27 cellular contexts compared by ENCODE assay signal in the genomic region with DNA sequence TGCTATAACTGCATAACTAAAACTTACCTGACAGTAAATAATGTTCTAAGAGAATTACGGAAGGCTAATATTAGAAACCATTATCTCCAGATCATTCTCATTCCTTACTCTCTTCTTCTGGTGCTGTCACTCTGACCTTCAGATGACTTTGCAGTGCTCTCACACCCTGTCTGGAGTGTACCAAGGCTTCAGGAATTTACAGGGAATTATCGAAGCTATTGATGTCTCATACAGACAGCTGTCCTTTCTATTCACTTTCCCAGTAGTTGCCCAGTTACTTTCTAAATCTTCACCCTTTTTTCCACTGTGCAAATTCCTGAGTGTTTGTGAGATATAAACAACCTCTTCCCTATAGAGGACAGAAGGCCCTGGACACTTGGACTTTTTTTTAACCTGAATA.
"Had no signal": no experiment of that assay in that cellular context is flagged by ENCODE, and none has a peak within 500 bp of the region (broad histone marks: within the 10 kb centered on the region; RNA-seq: fewer than 3 reads in every experiment).

No MANE protein-coding gene starts in this region.

- H3K27me3 ChIP-seq: dorsolateral prefrontal cortex, gastrocnemius medialis, neural progenitor cell, sigmoid colon, spleen, transverse colon, vagina had no signal

- H3K4me3 ChIP-seq: dorsolateral prefrontal cortex, gastrocnemius medialis, lung, mucosa of descending colon, neural progenitor cell, psoas muscle, sigmoid colon, skin epidermis, spleen, thoracic aorta, transverse colon, vagina had no signal

- H3K4me2 ChIP-seq: neural progenitor cell had no signal

- H3K4me3 Mint-ChIP-seq: memory B cell; naive thymus-derived CD8-positive, alpha-beta T cell; neural progenitor cell; stimulated activated memory B cell treated with anti-CD40 and anti-IgM and Interleukin-4, amounts not matched to agents 10 μg/mL and 1 μg/mL and 100 μg/mL, for 72 hours had no signal

- H3K27me3 Mint-ChIP-seq: memory B cell; stimulated activated memory B cell treated with anti-CD40 and anti-IgM and Interleukin-4, amounts not matched to agents 10 μg/mL and 1 μg/mL and 100 μg/mL, for 72 hours had no signal

- H3K4me1 ChIP-seq: gastrocnemius medialis, neural progenitor cell, psoas muscle, spleen, transverse colon, vagina had no signal

- H3K4me1 Mint-ChIP-seq: memory B cell; naive thymus-derived CD8-positive, alpha-beta T cell; neural progenitor cell; stimulated activated memory B cell treated with anti-CD40 and anti-IgM and Interleukin-4, amounts not matched to agents 10 μg/mL and 1 μg/mL and 100 μg/mL, for 72 hours had no signal

- H3K9me3 ChIP-seq: gastrocnemius medialis, mucosa of descending colon, psoas muscle, sigmoid colon, spleen, thoracic aorta, transverse colon, vagina had no signal

- H3K27ac Mint-ChIP-seq: memory B cell; naive thymus-derived CD8-positive, alpha-beta T cell; neural progenitor cell; stimulated activated memory B cell treated with anti-CD40 and anti-IgM and Interleukin-4, amounts not matched to agents 10 μg/mL and 1 μg/mL and 100 μg/mL, for 72 hours had no signal

- H3K36me3 Mint-ChIP-seq: memory B cell; naive thymus-derived CD8-positive, alpha-beta T cell; neural progenitor cell; stimulated activated memory B cell treated with anti-CD40 and anti-IgM and Interleukin-4, amounts not matched to agents 10 μg/mL and 1 μg/mL and 100 μg/mL, for 72 hours had no signal

- H3K27ac ChIP-seq: dorsolateral prefrontal cortex, epithelial cell of prostate, gastrocnemius medialis, neural progenitor cell, psoas muscle, sigmoid colon, skin epidermis, spleen, thoracic aorta, transverse colon, vagina had no signal

- H3K9me3 Mint-ChIP-seq: memory B cell; stimulated activated memory B cell treated with anti-CD40 and anti-IgM and Interleukin-4, amounts not matched to agents 10 μg/mL and 1 μg/mL and 100 μg/mL, for 72 hours had no signal

- H3K9ac ChIP-seq: neural progenitor cell had no signal

- DNase-seq: dorsolateral prefrontal cortex; effector CD4-positive, alpha-beta T cell; foreskin fibroblast; gastrocnemius medialis; head of caudate nucleus; mucosa of descending colon; naive thymus-derived CD8-positive, alpha-beta T cell; posterior cingulate gyrus; psoas muscle; right cardiac atrium; sigmoid colon; spleen; stimulated activated CD4-positive, alpha-beta T cell treated with anti-CD3 and anti-CD28 coated beads, Interleukin-4, amount 100 ng/mL, for 4 hours; stimulated activated naive CD8-positive, alpha-beta T cell treated with anti-CD3 and anti-CD28 coated beads, Interleukin-15, Interleukin-2, amounts not matched to agents 100 U/mL and 50 U/mL, for 24 hours; transverse colon had no signal

- H3K36me3 ChIP-seq: gastrocnemius medialis, neural progenitor cell, sigmoid colon, spleen, thoracic aorta, transverse colon, vagina had no signal

- FAIRE-seq: colon, keratinocyte had no signal

- ATAC-seq: esophagus mucosa; gastrocnemius medialis; left lobe of liver; mucosa of descending colon; naive thymus-derived CD8-positive, alpha-beta T cell; psoas muscle; right cardiac atrium; stimulated activated memory B cell treated with anti-CD40 and anti-IgM and Interleukin-4, amounts not matched to agents 10 μg/mL and 1 μg/mL and 100 μg/mL, for 72 hours; stimulated activated naive CD8-positive, alpha-beta T cell treated with anti-CD3 and anti-CD28 coated beads, Interleukin-15, Interleukin-2, amounts not matched to agents 100 U/mL and 50 U/mL, for 24 hours had no signal

- H2AFZ ChIP-seq: neural progenitor cell had no signal
